20 cellular contexts compared by ENCODE assay signal in the genomic region with DNA sequence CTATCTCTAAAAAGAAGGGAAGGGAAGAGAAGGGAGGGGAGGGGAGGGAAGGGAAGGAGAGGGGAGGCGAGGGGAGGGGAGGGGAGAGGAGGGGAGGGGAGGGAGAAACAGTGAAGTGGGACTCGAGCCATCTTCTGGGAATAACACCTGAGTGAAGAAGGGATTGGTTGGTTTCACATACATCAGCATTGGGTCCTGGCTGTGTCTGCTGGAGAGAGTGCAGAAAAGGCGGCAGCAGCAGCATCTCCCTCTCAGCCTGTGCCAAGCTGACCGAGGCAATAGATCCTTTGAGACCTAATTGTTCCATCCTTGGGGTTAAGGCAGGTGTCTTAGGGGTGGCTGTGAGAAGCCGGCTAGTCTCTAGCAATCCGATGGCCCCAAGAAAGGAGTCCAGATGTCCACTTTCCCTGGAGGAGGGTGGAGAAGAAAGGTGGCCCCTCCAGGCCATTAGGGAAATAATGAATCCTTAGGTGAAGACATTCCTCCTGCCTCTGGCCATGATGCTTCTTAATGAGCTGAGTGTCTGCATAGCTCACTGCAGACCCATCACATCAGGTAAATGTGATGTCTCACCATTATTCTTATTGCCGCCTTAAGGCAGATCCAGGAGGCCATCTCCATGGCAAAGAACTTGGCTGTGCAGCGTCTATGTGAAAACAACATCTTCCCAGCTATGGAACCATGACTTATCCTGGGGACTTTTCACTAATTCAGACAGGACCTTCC.
DNase-seq lines count a peak whose midpoint lies in the region; ATAC-seq and TF ChIP-seq lines count a peak whose summit lies in the region.
"Had no signal": no experiment of that assay in that cellular context is flagged by ENCODE, and none has a peak within 500 bp of the region (broad histone marks: within the 10 kb centered on the region; RNA-seq: fewer than 3 reads in every experiment).

No MANE protein-coding gene starts in this region.

- H3K4me1 ChIP-seq in left ventricle myocardium inferior (peaks cover 57% of the 10 kb centered on the region), esophagus squamous epithelium (peaks cover 0 to 15% (median 2%) of the 10 kb centered on the region in 3 donors), neutrophil (ENCODE audit: control insufficient read depth in 1 of 2, insufficient read depth in 1 of 2, low read depth in 1 of 2, low read length in 1 of 2) (peaks cover 29 to 34% of the 10 kb centered on the region in 2 experiments), upper lobe of right lung (peaks cover 22% of the 10 kb centered on the region)

- 88 to 93% methylated on average over 5 to 7 of the region's 8 CpGs for WGBS in esophagus squamous epithelium, 2 donors

- H3K27me3 ChIP-seq in left ventricle myocardium inferior (ENCODE audit: low read depth) (no peaks in the 10 kb centered on the region), esophagus squamous epithelium (no peaks in the 10 kb centered on the region), neutrophil (no peaks in the 10 kb centered on the region), upper lobe of right lung (no peaks in the 10 kb centered on the region)
- H3K27me3 ChIP-seq: esophagus muscularis mucosa, gastroesophageal sphincter had no signal

- H3K36me3 ChIP-seq in left ventricle myocardium inferior = no peaks in the 10 kb centered on the region
- H3K36me3 ChIP-seq in esophagus squamous epithelium = no peaks in the 10 kb centered on the region
- peaks cover 13% of the 10 kb centered on the region for H3K36me3 ChIP-seq in neutrophil
- H3K36me3 ChIP-seq in upper lobe of right lung = no peaks in the 10 kb centered on the region
- H3K36me3 ChIP-seq: esophagus muscularis mucosa, gastroesophageal sphincter, thoracic aorta had no signal

- no peaks in the 10 kb centered on the region for H3K9me3 ChIP-seq in left ventricle myocardium inferior (replicated peaks)
- H3K9me3 ChIP-seq in esophagus squamous epithelium = no peaks in the 10 kb centered on the region
- no peaks in the 10 kb centered on the region for H3K9me3 ChIP-seq in neutrophil
- no peaks in the 10 kb centered on the region for H3K9me3 ChIP-seq in upper lobe of right lung
- H3K9me3 ChIP-seq: esophagus muscularis mucosa, gastroesophageal sphincter, thoracic aorta had no signal

- TF ChIP-seq POLR2A in esophagus squamous epithelium (IDR thresholded peaks at IDR 0.05) = no peak

- ATAC-seq in upper lobe of right lung (no peak), HG03280 (IDR thresholded peaks at IDR 0.05; ENCODE audit: unreplicated experiment) (no peak)
- ATAC-seq: CD8-positive, alpha-beta T cell had no signal

- no peak overlapping the region for H3K4me3 ChIP-seq in left ventricle myocardium inferior
- H3K4me3 ChIP-seq in esophagus squamous epithelium = no peak overlapping the region
- H3K4me3 ChIP-seq in neutrophil (ENCODE audit: low read depth in 1 of 2, low read length in 1 of 2) = no peak overlapping the region
- H3K4me3 ChIP-seq in upper lobe of right lung = no peak overlapping the region
- H3K4me3 ChIP-seq: esophagus muscularis mucosa, gastroesophageal sphincter, lung, thoracic aorta had no signal

- no peak for TF ChIP-seq CTCF in left ventricle myocardium inferior (IDR thresholded peaks at IDR 0.05; ENCODE audit: borderline replicate concordance)
- TF ChIP-seq CTCF in esophagus squamous epithelium (IDR thresholded peaks at IDR 0.05) = no peak
- no peak for TF ChIP-seq CTCF in neutrophil (IDR thresholded peaks at IDR 0.05)
- no peak for TF ChIP-seq CTCF in upper lobe of right lung (IDR thresholded peaks at IDR 0.05)

- peak overlapping the region; percentile 66 for H3K27ac ChIP-seq in left ventricle myocardium inferior (replicated peaks)
- peak overlapping the region in 3 of 4 donors; percentile 25 to 69 (median 30) for H3K27ac ChIP-seq in esophagus squamous epithelium
- H3K27ac ChIP-seq in neutrophil = peak overlapping the region; percentile 82
- H3K27ac ChIP-seq in upper lobe of right lung = peak overlapping the region; percentile 30
- H3K27ac ChIP-seq: thoracic aorta had no signal

- intact Hi-C loops in left ventricle myocardium inferior (cut with micrococcal nuclease) (no loop called here), cardiac septum (cut with DNase I) (loop anchor here (10.0 kb wide), 1 partner anchor 229 kb away; no protein-coding TSS in a partner anchor), esophagus squamous epithelium (cut with DNase I) (no loop called here), upper lobe of right lung (cut with DNase I) (no loop called here)

- DNase-seq in left ventricle myocardium inferior (no peak), cardiac septum (ENCODE audit: low spot score) (no peak), esophagus squamous epithelium (lab: John Stamatoyannopoulos, UW) (no peak), upper lobe of right lung (no peak), NCI-H1105 treated with DMSO at 0.1 percent for 48 hours (lab: John Stamatoyannopoulos, UW) (no peak)
- no peak for DNase-seq in activated naive CD4-positive, alpha-beta T cell treated with Interleukin-2 at 50 U/mL for 16 hours
- DNase-seq: activated CD4-positive, alpha-beta T cell treated with anti-CD3 and anti-CD28 coated beads, Interleukin-2, amount 50 U/mL, for 4 hours; AML-193; CD8-positive, alpha-beta T cell; immature natural killer cell; NCI-H226; stimulated activated CD4-positive, alpha-beta T cell treated with anti-CD3 and anti-CD28 coated beads, Interleukin-15, amount 100 ng/mL, for 24 hours; stimulated activated naive CD4-positive, alpha-beta T cell treated with Interleukin-2 at 50 U/mL for 16 hours; T-helper 1 cell had no signal

Comparison
In these comparisons a context has a peak if more than half of its experiments do, and no peak if none do; other contexts are left out.
1. H3K27ac ChIP-seq: peak in every context shown above with its lines; median percentile 82 in neutrophil; 66 in left ventricle myocardium inferior; 30 in esophagus squamous epithelium; 30 in upper lobe of right lung.